In the genomic region with DNA sequence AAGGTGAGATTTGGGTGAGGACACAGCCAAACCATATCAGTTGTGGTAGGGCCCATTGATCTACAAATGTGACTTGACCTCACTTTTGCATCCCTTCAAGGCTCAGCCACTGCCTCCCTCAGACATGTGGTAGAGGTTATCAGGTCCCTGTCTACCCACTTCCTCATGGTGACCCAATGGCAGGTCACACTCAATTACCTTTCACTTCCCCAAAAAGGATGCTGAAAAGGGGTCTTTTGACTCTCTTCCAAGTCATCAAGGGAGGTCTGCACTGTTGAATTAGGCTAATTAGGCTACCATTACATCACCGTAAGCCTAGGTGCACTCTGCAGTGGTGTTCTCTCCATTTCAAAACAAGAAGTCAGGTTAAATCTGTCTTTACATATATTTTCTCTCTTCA, we compare ENCODE assay signal across 14 cellular contexts. TPM values are rescaled to one million over a fixed set of nuclear protein-coding genes. Genes with fewer than 3 reads are reported as not detected.
A peak's percentile ranks its signal among the peaks of the same experiment; 100 is the strongest.
DNase-seq lines count a peak whose midpoint lies in the region; ATAC-seq, FAIRE-seq and TF ChIP-seq lines count a peak whose summit lies in the region.
"Had no signal": no experiment of that assay in that cellular context is flagged by ENCODE, and none has a peak within 500 bp of the region (broad histone marks: within the 10 kb centered on the region; RNA-seq: fewer than 3 reads in every experiment).

No MANE protein-coding gene starts in this region.

- no TSS peak for BruUV-seq in mammary epithelial cell (replicated peaks; lab: Mats Ljungman, UMichigan)

- H3F3A ChIP-seq in MM.1S (ENCODE audit: insufficient read depth, low read length) = no peaks in the 10 kb centered on the region

- CTCF ChIA-PET in mammary epithelial cell (lab: Charles Lee; ENCODE audit: low non-redundant PET) = interaction anchor here (0.7 kb wide), 2 partner anchors 13 to 18 kb away, joined by 4 to 31 read pairs; no protein-coding TSS in a partner anchor

- H3K4me1 ChIP-seq in mammary epithelial cell (ENCODE audit: insufficient read depth, low read length) (peaks cover 36% of the 10 kb centered on the region), right cardiac atrium (ENCODE audit: control insufficient read depth, insufficient read depth, low read length) (no peaks in the 10 kb centered on the region), MM.1S (ENCODE audit: low read length) (no peaks in the 10 kb centered on the region)

- FAIRE-seq in GM12891 (lab: Jason Lieb, UNC) = peak; percentile 82

- H3K9me3 ChIP-seq in mammary epithelial cell (replicated peaks; ENCODE audit: insufficient read depth, low read length) = no peaks in the 10 kb centered on the region
- H3K9me3 ChIP-seq in right cardiac atrium (ENCODE audit: control insufficient read depth, low read length) = no peaks in the 10 kb centered on the region
- H3K9me3 ChIP-seq in MM.1S (replicated peaks; ENCODE audit: insufficient read depth, low read length) = no peaks in the 10 kb centered on the region
- H3K9me3 ChIP-seq: left lung had no signal

- peak overlapping the region; percentile 65 for H2AFZ ChIP-seq in mammary epithelial cell (ENCODE audit: low read depth, low read length)
- H2AFZ ChIP-seq in MM.1S (ENCODE audit: low read length) = no peak overlapping the region

- H3K4me3 ChIP-seq in mammary epithelial cell (replicated peaks in 1 of 3; ENCODE audit: insufficient read depth in 1 of 3, low read depth in 2 of 3, low read length in 3 of 3) (no peak overlapping the region), right cardiac atrium (ENCODE audit: low read length) (no peak overlapping the region), MM.1S (ENCODE audit: low read length) (no peak overlapping the region)
- H3K4me3 ChIP-seq: left lung had no signal

- ATAC-seq in GM21390 (IDR thresholded peaks at IDR 0.05; ENCODE audit: unreplicated experiment) = peak; percentile 47
- peak; percentile 46 for ATAC-seq in HG03159 (IDR thresholded peaks at IDR 0.05; ENCODE audit: unreplicated experiment)
- no peak for ATAC-seq in right cardiac atrium

- 100% methylated on average over 1 of the region's 1 CpG for WGBS in mammary epithelial cell (ENCODE audit: low coverage, missing lambda C conversion rate)
- WGBS in right cardiac atrium = 96% methylated on average over 1 of the region's 1 CpG

- H3K27ac ChIP-seq in mammary epithelial cell (ENCODE audit: insufficient read depth, low read depth, low read length) (peak overlapping the region; percentile 17), right cardiac atrium (ENCODE audit: low read length) (no peak overlapping the region), MM.1S (ENCODE audit: low read length) (no peak overlapping the region)
- H3K27ac ChIP-seq: epithelial cell of prostate had no signal

- H3K9ac ChIP-seq in mammary epithelial cell (ENCODE audit: insufficient read depth, low read length) (no peak overlapping the region), MM.1S (ENCODE audit: low read length) (no peak overlapping the region)

- intact Hi-C loops in mammary epithelial cell (cut with micrococcal nuclease) (no loop called here), right cardiac atrium (cut with DNase I) (no loop called here)

- H4K20me1 ChIP-seq in mammary epithelial cell (ENCODE audit: insufficient read depth, low read length) = no peaks in the 10 kb centered on the region
- H4K20me1 ChIP-seq in MM.1S (ENCODE audit: insufficient read depth, low read length) = no peaks in the 10 kb centered on the region

- H3K27me3 ChIP-seq in mammary epithelial cell (ENCODE audit: insufficient read depth, low read length) (no peaks in the 10 kb centered on the region), right cardiac atrium (ENCODE audit: control insufficient read depth, insufficient read depth) (no peaks in the 10 kb centered on the region), MM.1S (replicated peaks; ENCODE audit: insufficient read depth, low read length) (no peaks in the 10 kb centered on the region)
- H3K27me3 ChIP-seq: left lung had no signal

- TF ChIP-seq CTCF in mammary epithelial cell (conservative IDR thresholded peaks at IDR 0.05 in 1 of 2, IDR thresholded peaks at IDR 0.05 in 1 of 2; ENCODE audit: extremely low read depth in 1 of 2, insufficient read depth in 1 of 2, low read depth in 1 of 2, low read length in 2 of 2) = no peak
- no peak for TF ChIP-seq CTCF in MM.1S (IDR thresholded peaks at IDR 0.05; ENCODE audit: low read length)

- H3K9me2 ChIP-seq in MM.1S (replicated peaks; ENCODE audit: insufficient read depth, low read length) = no peaks in the 10 kb centered on the region

- no peaks in the 10 kb centered on the region for H3K36me3 ChIP-seq in mammary epithelial cell (ENCODE audit: insufficient read depth, low read length)
- no peaks in the 10 kb centered on the region for H3K36me3 ChIP-seq in MM.1S (replicated peaks; ENCODE audit: insufficient read depth, low read length)
- H3K36me3 ChIP-seq: left lung had no signal

- in situ Hi-C loops in mammary epithelial cell (cut with MboI; ENCODE audit: low sequenced_read_pairs in 2 of 2) = no loop called here

- dilution Hi-C loops in mammary epithelial cell (cut with HindIII; ENCODE audit: low sequenced_read_pairs) = no loop called here

- H3K79me2 ChIP-seq in mammary epithelial cell (ENCODE audit: insufficient read depth, low read length) (no peaks in the 10 kb centered on the region), MM.1S (ENCODE audit: low read length) (no peaks in the 10 kb centered on the region)

- no peak for TF ChIP-seq POLR2A in GM12891 (IDR thresholded peaks at IDR 0.05; ENCODE audit: low read depth, low read length)

- no peak overlapping the region for H3K4me2 ChIP-seq in mammary epithelial cell (ENCODE audit: insufficient read depth, low read depth, low read length)
- no peak overlapping the region for H3K4me2 ChIP-seq in MM.1S (ENCODE audit: low read depth, low read length)

- DNase-seq in GM12891 (ENCODE audit: insufficient read length, low spot score) = no peak
- DNase-seq in mammary epithelial cell = no peak
- no peak for DNase-seq in right cardiac atrium
- DNase-seq in epidermal melanocyte (ENCODE audit: insufficient read length, low spot score) = no peak
- DNase-seq in MM.1S = no peak
- no peak for DNase-seq in NCI-H1048 (lab: John Stamatoyannopoulos, UW)
- DNase-seq: activated naive CD4-positive, alpha-beta T cell treated with Interleukin-2 at 50 U/mL for 16 hours; CD4-positive, alpha-beta memory T cell; left lung; NCI-H1694; stimulated activated CD4-positive, alpha-beta T cell treated with anti-CD3 and anti-CD28 coated beads, Interleukin-15, amount 100 ng/mL, for 24 hours had no signal

TF ChIP-seq in GM12891, 5 proteins besides CTCF, POLR2A, EP300 and RAD21:
- peak; percentile 78 for TF ChIP-seq POU2F2 (IDR thresholded peaks at IDR 0.05; ENCODE audit: low read depth, low read length)
- no peak for TF ChIP-seq PAX5 (IDR thresholded peaks at IDR 0.05; ENCODE audit: insufficient read depth, low read length, severe bottlenecking)
- no peak for TF ChIP-seq TAF1 (IDR thresholded peaks at IDR 0.05; ENCODE audit: low read depth, low read length)
- TF ChIP-seq POLR2AphosphoS5 (IDR thresholded peaks at IDR 0.05; ENCODE audit: low read depth, low read length) = 0 out of 2 replicates have a peak, but pooled peaks have one; percentile 31
- TF ChIP-seq SPI1 (IDR thresholded peaks at IDR 0.05; ENCODE audit: low read depth, low read length) = peak; percentile 98

RNA-seq across cellular contexts. Expression of gene DRAM1, which starts 22.6 kb away (rescaled TPM):
- polyA plus RNA-seq in GM12891 (2012; ENCODE audit: low read depth, missing spikeins) = 37.6 TPM
- total RNA-seq in mammary epithelial cell (10 to 100 TPM; 24.1 to 35.2 TPM), right cardiac atrium (10 to 100 TPM in 1 of 4 donors, 1 to 10 TPM in 3; 6.3 to 13.3 (median 9.0) TPM)
- polyA plus RNA-seq in mammary epithelial cell (11.2 TPM), right cardiac atrium (4.7 TPM)
- 10.1 TPM for polyA minus RNA-seq in mammary epithelial cell

RNA-seq across cellular contexts. Expression of gene GNPTAB, which starts 24.0 kb away (rescaled TPM):
- polyA plus RNA-seq in GM12891 (2012; ENCODE audit: low read depth, missing spikeins) = 12.4 TPM
- 10 to 100 TPM; 36.1 to 52.2 TPM for total RNA-seq in mammary epithelial cell
- 20.4 TPM for polyA plus RNA-seq in mammary epithelial cell
- 70.1 TPM for polyA minus RNA-seq in mammary epithelial cell
- 10 to 100 TPM; 46.7 to 53.6 (median 50.7) TPM for total RNA-seq in right cardiac atrium
- 25.6 TPM for polyA plus RNA-seq in right cardiac atrium

Comparison
In these comparisons a context has a peak if more than half of its experiments do, and no peak if none do; other contexts are left out.
1. ATAC-seq: peak in GM21390 (single experiment) and HG03159 (single experiment); none in right cardiac atrium (0 of 2).